In genomic region chr6:151009576-151009975, GRCh38 we compare ENCODE assay signal across 23 cellular contexts.
"Had no signal": no experiment of that assay in that cellular context is flagged by ENCODE, and none has a peak within 500 bp of the region (broad histone marks: within the 10 kb centered on the region; RNA-seq: fewer than 3 reads in every experiment).

No MANE protein-coding gene starts in this region.

- H3K36me3 ChIP-seq: gastrocnemius medialis had no signal

- H3K27ac ChIP-seq: gastrocnemius medialis, tibial artery had no signal

- DNase-seq: activated CD4-positive, alpha-beta T cell treated with anti-CD3 and anti-CD28 coated beads, Interleukin-2, amount 50 U/mL, for 1 hour; activated gamma-delta T cell treated with Interleukin-2 at 50 U/mL for 16 hours; effector CD4-positive, alpha-beta T cell; gastrocnemius medialis; head of caudate nucleus; kidney; midbrain; occipital lobe; posterior cingulate gyrus; retina; stimulated activated CD4-positive, alpha-beta T cell treated with anti-CD3 and anti-CD28 coated beads, Interleukin-12 subunit alpha, Interleukin-12 subunit beta, amount 100 ng/mL, for 4 hours; stimulated activated CD4-positive, alpha-beta T cell treated with anti-CD3 and anti-CD28 coated beads, Interleukin-1b, Interleukin-23, amount 100 ng/mL, for 48 hours; stimulated activated CD8-positive, alpha-beta memory T cell treated with anti-CD3 and anti-CD28 coated beads, Interleukin-4, amount 100 ng/mL, for 48 hours; stimulated activated naive CD4-positive, alpha-beta T cell treated with Interleukin-2 at 50 U/mL for 16 hours; T-cell; tibial artery had no signal

- H3K27me3 Mint-ChIP-seq: T-cell had no signal

- ATAC-seq: activated CD4-positive, CD25-positive, alpha-beta regulatory T cell treated with anti-CD3 and anti-CD28 coated beads, Interleukin-2, amount 50 U/mL, for 24 hours; activated naive CD4-positive, alpha-beta T cell treated with anti-CD3 and anti-CD28 coated beads, Interleukin-2, amount 50 U/mL, for 72 hours; esophagus mucosa; gastrocnemius medialis; left lobe of liver; T-cell had no signal

- H3K27me3 ChIP-seq: gastrocnemius medialis, tibial artery had no signal

- H3K9me3 Mint-ChIP-seq: activated naive CD4-positive, alpha-beta T cell treated with anti-CD3 and anti-CD28 coated beads, Interleukin-2, amount 50 U/mL, for 72 hours; activated T-helper 1 cell treated with anti-CD3 and anti-CD28 coated beads, Interleukin-12 subunit alpha, Interleukin-12 subunit beta, Interleukin-2, Interleukin-4 antibody, amounts not matched to agents 30 ng/mL and 10 ng/mL and 1 ng/mL, durations not matched to agents 14 hours and 24 hours and 36 hours; nephron; T-cell had no signal

- H3K4me3 Mint-ChIP-seq: activated T-helper 1 cell treated with anti-CD3 and anti-CD28 coated beads, Interleukin-12 subunit alpha, Interleukin-12 subunit beta, Interleukin-2, Interleukin-4 antibody, amounts not matched to agents 30 ng/mL and 10 ng/mL and 1 ng/mL, durations not matched to agents 14 hours and 24 hours and 36 hours; nephron; T-cell had no signal

- H3K9me3 ChIP-seq: gastrocnemius medialis, tibial artery had no signal

- H3K27ac Mint-ChIP-seq: activated naive CD4-positive, alpha-beta T cell treated with anti-CD3 and anti-CD28 coated beads, Interleukin-2, amount 50 U/mL, for 72 hours; activated T-helper 1 cell treated with anti-CD3 and anti-CD28 coated beads, Interleukin-12 subunit alpha, Interleukin-12 subunit beta, Interleukin-2, Interleukin-4 antibody, amounts not matched to agents 30 ng/mL and 10 ng/mL and 1 ng/mL, durations not matched to agents 14 hours and 24 hours and 36 hours; T-cell had no signal

- H3K4me3 ChIP-seq: gastrocnemius medialis, lung, tibial artery had no signal
